1 cellular context compared by ENCODE assay signal in genomic region chr16:22813223-22813945, GRCh38.
TF ChIP-seq lines count a peak whose summit lies in the region.

No MANE protein-coding gene starts in this region.

TF ChIP-seq in HEK293, 187 proteins besides CTCF, POLR2A, EP300 and RAD21 (continued from another document):
- TF ChIP-seq EGR2 (tag by site-specific recombination; IDR thresholded peaks at IDR 0.05; ENCODE audit: low read depth) (0 out of 2 replicates have a peak, but pooled peaks have one; percentile 17), ZSCAN5A (tag by site-specific recombination; IDR thresholded peaks at IDR 0.05) (no peak), YY2 (tag by site-specific recombination; IDR thresholded peaks at IDR 0.05) (no peak), ZNF777 (tag by site-specific recombination; IDR thresholded peaks at IDR 0.05; ENCODE audit: borderline replicate concordance) (peak; percentile 64; the same call in 1 of the 2 replicates), ZNF610 (tag by site-specific recombination; IDR thresholded peaks at IDR 0.05; ENCODE audit: borderline replicate concordance) (0 out of 2 replicates have a peak, but pooled peaks have one; percentile 37), ZSCAN16 (tag by site-specific recombination; IDR thresholded peaks at IDR 0.05) (no peak), ZNF350 (tag by site-specific recombination; IDR thresholded peaks at IDR 0.05) (no peak), ZBTB8A (tag by site-specific recombination; IDR thresholded peaks at IDR 0.05) (peak; percentile 63)
